8 cellular contexts compared by ENCODE assay signal in genomic region chr20:2688041-2688591, GRCh38. TPM values are rescaled to one million over a fixed set of nuclear protein-coding genes. Genes with fewer than 3 reads are reported as not detected.
DNase-seq lines count a peak whose midpoint lies in the region; ATAC-seq and TF ChIP-seq lines count a peak whose summit lies in the region.

No MANE protein-coding gene starts in this region.

- H3K9me3 ChIP-seq in ovary = no peaks in the 10 kb centered on the region
- H3K9me3 ChIP-seq in uterus = no peaks in the 10 kb centered on the region

- H3K36me3 ChIP-seq in ovary (no peaks in the 10 kb centered on the region), uterus (no peaks in the 10 kb centered on the region)

- TF ChIP-seq POLR2A in ovary (IDR thresholded peaks at IDR 0.05) = no peak
- TF ChIP-seq POLR2A in uterus (IDR thresholded peaks at IDR 0.05) = no peak

- intact Hi-C loops in ovary (cut with DNase I) = no loop called here
- intact Hi-C loops in uterus (cut with DNase I; ENCODE audit: low total_unique reads) = no loop called here

- H3K27ac ChIP-seq in ovary (no peak overlapping the region), uterus (no peak overlapping the region)

- no peaks in the 10 kb centered on the region for H3K27me3 ChIP-seq in ovary
- no peaks in the 10 kb centered on the region for H3K27me3 ChIP-seq in uterus

- H3K4me1 ChIP-seq in ovary (ENCODE audit: insufficient read depth) (no peaks in the 10 kb centered on the region), uterus (no peaks in the 10 kb centered on the region)

- TF ChIP-seq EP300 in ovary (IDR thresholded peaks at IDR 0.05) = no peak

- 20 to 27% (median 21%) methylated on average over 18 of the region's 18 CpGs for WGBS in ovary, 3 donors

- no peak overlapping the region for H3K4me3 ChIP-seq in ovary
- no peak overlapping the region for H3K4me3 ChIP-seq in uterus

- ATAC-seq in GM21529 (IDR thresholded peaks at IDR 0.05; ENCODE audit: unreplicated experiment) = no peak

- DNase-seq in NCI-H1417 (lab: John Stamatoyannopoulos, UW) (peak; percentile 33 to 68 (median 64)), NCI-H1417 treated with DMSO at 0.1 percent for 48 hours (lab: John Stamatoyannopoulos, UW) (no peak), NOMO-1 treated with DMSO at 0.1 percent for 48 hours (lab: John Stamatoyannopoulos, UW; ENCODE audit: unreplicated experiment) (peak; percentile 78), activated T-cell treated with anti-CD3 and anti-CD28 coated beads for 24 hours (ENCODE audit: low read depth) (peak; percentile 56), fibroblast of peridontal ligament (ENCODE audit: extremely low read depth) (peak; percentile 6), ovary (peak; percentile 49 to 82 (median 61)), uterus (peak in 1 of 2 donors; percentile 35)

- TF ChIP-seq CTCF in ovary (IDR thresholded peaks at IDR 0.05) (peak; percentile 34 to 52 (median 40)), uterus (IDR thresholded peaks at IDR 0.05) (peak; percentile 27 to 51 (median 33))

RNA-seq across cellular contexts. Expression of gene EBF4, which starts 4.5 kb away (rescaled TPM):
- 10 to 100 TPM; 17.6 to 67.7 (median 55.5) TPM for total RNA-seq in ovary
- polyA plus RNA-seq in ovary = 10 to 100 TPM in 1 of 2 donors, 1 to 10 TPM in 1; 9.4 to 22.3 TPM
- 10 to 100 TPM in 3 of 4 donors, 1 to 10 TPM in 1; 7.1 to 69.5 (median 21.7) TPM for total RNA-seq in uterus

RNA-seq across cellular contexts. Expression of gene IDH3B, which starts 24.1 kb away (rescaled TPM):
- 10 to 100 TPM; 68.1 to 92.9 (median 85.9) TPM for total RNA-seq in ovary
- polyA plus RNA-seq in ovary = 100 to 1,000 TPM in 1 of 2 donors, 10 to 100 TPM in 1; 85.6 to 105 TPM
- 100 to 1,000 TPM in 1 of 4 donors, 10 to 100 TPM in 3; 33.8 to 220 (median 83.7) TPM for total RNA-seq in uterus

RNA-seq across cellular contexts. Expression of gene NOP56, which starts 35.7 kb away (rescaled TPM):
- total RNA-seq in ovary (100 to 1,000 TPM in 5 of 7 donors, 10 to 100 TPM in 2; 62.0 to 181 (median 134) TPM), uterus (100 to 1,000 TPM; 108 to 151 (median 134) TPM)
- polyA plus RNA-seq in ovary = 100 to 1,000 TPM in 1 of 2 donors, 10 to 100 TPM in 1; 76.2 to 207 TPM
